In the genomic region with DNA sequence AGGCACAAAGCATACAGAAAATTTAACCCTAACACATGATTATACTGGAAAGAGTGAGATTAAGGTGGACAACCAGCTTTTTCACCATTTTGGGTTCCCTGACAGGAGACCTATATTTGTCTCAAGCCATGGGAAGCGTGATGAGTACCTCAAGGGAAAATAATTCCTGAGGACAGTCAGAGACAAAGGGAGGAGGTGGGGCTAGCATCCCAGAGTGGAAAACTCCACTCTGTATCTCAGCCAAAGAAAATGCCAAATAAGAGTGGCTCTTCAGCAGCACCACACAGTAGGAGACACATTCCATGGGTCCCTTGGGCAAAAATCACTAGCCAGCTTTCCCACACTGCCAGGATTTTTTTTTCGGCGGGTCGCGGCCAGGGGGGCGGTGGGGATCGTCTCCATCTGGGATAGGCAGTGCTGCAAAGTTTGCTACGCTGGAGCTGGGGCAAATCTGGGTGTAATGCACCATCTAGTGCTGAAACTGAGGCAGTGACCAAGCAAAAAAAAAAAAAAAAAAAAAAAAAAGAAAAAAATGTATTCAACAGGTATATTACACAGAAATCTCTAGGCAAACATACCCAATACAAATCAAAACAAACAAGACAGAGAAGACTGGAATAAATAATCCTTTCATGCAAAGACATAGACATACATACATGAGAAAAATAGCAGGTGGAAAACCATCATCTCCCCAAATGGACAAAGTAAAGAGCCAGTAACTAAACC, we compare ENCODE assay signal across 8 cellular contexts.
DNase-seq lines count a peak whose midpoint lies in the region; ATAC-seq and TF ChIP-seq lines count a peak whose summit lies in the region.

No MANE protein-coding gene starts in this region.

- peak overlapping the region; percentile 78 for H3K4me2 ChIP-seq in mammary epithelial cell (ENCODE audit: insufficient read depth, low read depth, low read length)

- intact Hi-C loops in mammary epithelial cell (cut with micrococcal nuclease) = loop anchor here (1.0 to 10.0 kb wide), 5 partner anchors 227 to 1055 kb away; partner anchors contain the start of gene GOPC

- ATAC-seq in HG03045 (IDR thresholded peaks at IDR 0.05; ENCODE audit: unreplicated experiment) (no peak), HG02610 (IDR thresholded peaks at IDR 0.05; ENCODE audit: unreplicated experiment) (no peak)

- peak overlapping the region; percentile 42 to 55 (median 48) for H3K4me3 ChIP-seq in mammary epithelial cell (replicated peaks in 1 of 3; ENCODE audit: insufficient read depth in 1 of 3, low read depth in 2 of 3, low read length in 3 of 3)
- H3K4me3 ChIP-seq in neuron (ENCODE audit: low read length) = peak overlapping the region; percentile 59

- TF ChIP-seq CTCF in LNCAP (IDR thresholded peaks at IDR 0.05) (peak; percentile 59), mammary epithelial cell (conservative IDR thresholded peaks at IDR 0.05 in 1 of 2, IDR thresholded peaks at IDR 0.05 in 1 of 2; ENCODE audit: extremely low read depth in 1 of 2, insufficient read depth in 1 of 2, low read depth in 1 of 2, low read length in 2 of 2) (peak; percentile 27 to 69)

- no peaks in the 10 kb centered on the region for H4K20me1 ChIP-seq in mammary epithelial cell (ENCODE audit: insufficient read depth, low read length)

- H3K9me3 ChIP-seq in mammary epithelial cell (replicated peaks; ENCODE audit: insufficient read depth, low read length) (no peaks in the 10 kb centered on the region), neuron (ENCODE audit: low read length) (no peaks in the 10 kb centered on the region)

- dilution Hi-C loops in mammary epithelial cell (cut with HindIII; ENCODE audit: low sequenced_read_pairs) = no loop called here

- in situ Hi-C loops in mammary epithelial cell (cut with MboI; ENCODE audit: low sequenced_read_pairs in 2 of 2) = loop anchor here (5.0 to 25.0 kb wide), 3 partner anchors 433 to 492 kb away; no protein-coding TSS in a partner anchor

- no peak overlapping the region for H3K9ac ChIP-seq in mammary epithelial cell (ENCODE audit: insufficient read depth, low read length)

- no peak overlapping the region for H3K27ac ChIP-seq in mammary epithelial cell (ENCODE audit: insufficient read depth, low read depth, low read length)

- BruUV-seq in mammary epithelial cell (replicated peaks; lab: Mats Ljungman, UMichigan) = no TSS peak

- H3K79me2 ChIP-seq in mammary epithelial cell (ENCODE audit: insufficient read depth, low read length) = no peaks in the 10 kb centered on the region

- H3K36me3 ChIP-seq in mammary epithelial cell (ENCODE audit: insufficient read depth, low read length) = no peaks in the 10 kb centered on the region
- H3K36me3 ChIP-seq in neuron (ENCODE audit: insufficient read depth, low read length) = no peaks in the 10 kb centered on the region

- no peaks in the 10 kb centered on the region for H3K4me1 ChIP-seq in mammary epithelial cell (ENCODE audit: insufficient read depth, low read length)
- peaks cover 5% of the 10 kb centered on the region for H3K4me1 ChIP-seq in neuron (ENCODE audit: insufficient read depth, low read length)

- CTCF ChIA-PET in mammary epithelial cell (lab: Charles Lee; ENCODE audit: low non-redundant PET) = interaction anchor here (0.6 kb wide), 1 partner anchor 366 kb away, joined by 4 read pairs; no protein-coding TSS in a partner anchor

- H2AFZ ChIP-seq in mammary epithelial cell (ENCODE audit: low read depth, low read length) (peak overlapping the region; percentile 92), neuron (ENCODE audit: low read depth, low read length) (peak overlapping the region; percentile 93)

- H3K27me3 ChIP-seq in mammary epithelial cell (ENCODE audit: insufficient read depth, low read length) = no peaks in the 10 kb centered on the region
- peaks cover 4% of the 10 kb centered on the region for H3K27me3 ChIP-seq in neuron (ENCODE audit: insufficient read depth, low read length)

- DNase-seq in SKM-1 treated with dmso at 0.1 percent for 144 hours (lab: John Stamatoyannopoulos, UW; ENCODE audit: unreplicated experiment) = peak; percentile 1
- DNase-seq in SKM-1 (lab: John Stamatoyannopoulos, UW; ENCODE audit: unreplicated experiment) = no peak
- peak; percentile 33 for DNase-seq in mammary epithelial cell
- no peak for DNase-seq in stimulated activated CD4-positive, alpha-beta T cell treated with anti-CD3 and anti-CD28 coated beads, Interleukin-15, amount 100 ng/mL, for 24 hours

- 0% methylated on average over 3 of the region's 8 CpGs for WGBS in mammary epithelial cell (ENCODE audit: low coverage, missing lambda C conversion rate)

Comparison
In these comparisons a context has a peak if more than half of its experiments do, and no peak if none do; other contexts are left out.
1. DNase-seq: peak in SKM-1 treated with dmso at 0.1 percent for 144 hours (single experiment) and mammary epithelial cell (single experiment); none in SKM-1 (single experiment) and stimulated activated CD4-positive, alpha-beta T cell treated with anti-CD3 and anti-CD28 coated beads, Interleukin-15, amount 100 ng/mL, for 24 hours (single experiment).